Comparison of ENCODE assay signal across 8 cellular contexts in the genomic region with DNA sequence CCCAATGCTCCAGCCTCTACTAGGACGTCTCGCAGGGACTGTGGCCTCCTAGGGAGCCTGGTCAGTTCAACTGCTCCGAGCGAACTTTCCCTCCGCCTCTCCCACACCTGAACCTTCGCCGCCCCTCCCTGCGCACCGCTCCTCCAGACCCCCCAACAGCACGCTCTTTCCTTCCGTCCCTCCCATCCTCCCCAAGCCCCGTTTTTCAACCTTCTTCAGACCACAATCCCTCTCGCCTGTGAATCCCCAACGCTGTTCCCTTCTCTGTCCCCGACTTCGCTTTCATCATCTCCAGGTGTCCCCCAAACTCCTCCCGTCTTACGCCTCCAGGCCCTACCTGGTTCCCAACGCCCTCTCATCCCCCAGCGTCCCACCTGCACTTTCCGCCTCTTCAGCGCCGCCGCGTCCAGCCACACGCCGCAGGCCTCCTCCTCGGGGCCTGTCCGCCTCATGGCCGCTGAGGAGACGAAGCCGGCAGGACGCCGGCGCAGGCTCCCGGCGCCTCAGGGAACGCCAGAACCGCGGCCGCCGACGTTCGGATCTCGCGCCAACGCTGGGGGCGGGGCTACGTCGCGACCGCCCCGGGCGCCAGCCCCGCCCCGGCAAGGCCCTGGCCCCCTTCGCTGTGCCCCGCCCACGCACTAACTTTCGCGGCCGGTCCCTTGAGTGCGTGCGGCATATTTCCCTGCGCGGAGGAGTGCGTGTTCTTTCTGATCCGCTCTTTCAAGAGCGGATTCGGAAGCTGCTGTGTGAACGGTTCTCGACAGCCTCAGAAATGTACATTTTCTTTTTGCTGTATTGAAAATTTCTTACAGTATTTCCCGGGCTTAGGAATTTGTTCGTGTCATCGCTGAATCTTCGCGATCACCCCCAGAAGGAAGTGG. TPM values are rescaled to one million over a fixed set of nuclear protein-coding genes. Genes with fewer than 3 reads are reported as not detected.
DNase-seq lines count a peak whose midpoint lies in the region; ATAC-seq, FAIRE-seq and TF ChIP-seq lines count a peak whose summit lies in the region.

A gene with protein sequence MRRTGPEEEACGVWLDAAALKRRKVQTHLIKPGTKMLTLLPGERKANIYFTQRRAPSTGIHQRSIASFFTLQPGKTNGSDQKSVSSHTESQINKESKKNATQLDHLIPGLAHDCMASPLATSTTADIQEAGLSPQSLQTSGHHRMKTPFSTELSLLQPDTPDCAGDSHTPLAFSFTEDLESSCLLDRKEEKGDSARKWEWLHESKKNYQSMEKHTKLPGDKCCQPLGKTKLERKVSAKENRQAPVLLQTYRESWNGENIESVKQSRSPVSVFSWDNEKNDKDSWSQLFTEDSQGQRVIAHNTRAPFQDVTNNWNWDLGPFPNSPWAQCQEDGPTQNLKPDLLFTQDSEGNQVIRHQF (minus strand): TSS at position 552 of the 884 bp plus-strand sequence. CDS start 100 bp downstream, at position 452.

- H2BK12ac ChIP-seq in H1 (ENCODE audit: low read depth, low read length), result peak within 1 kb of the TSS; percentile 72; the same call in 1 of the 2 replicates

- H4K5ac ChIP-seq in H1 (ENCODE audit: insufficient read length, low read depth, low read length), result peak within 1 kb of the TSS; percentile 97

- peaks cover 0 to 8% (median 1%) of the 10 kb centered on the region in 4 experiments; a peak in 3 of 8 replicates for H3K36me3 ChIP-seq in H1 (ENCODE audit: control insufficient read depth in 2 of 4, insufficient read depth in 4 of 4, low read length in 3 of 4)

- POLR2A ChIA-PET in H1 (lab: Charles Lee; ENCODE audit: partially characterized antibody), result interaction anchor here (0.7 to 3.2 kb wide), 10 partner anchors 8 to 151 kb away, joined by 3 to 21 read pairs (median 6); a partner anchor contains a TSS

- no peak for FAIRE-seq in H1 (lab: Jason Lieb, UNC)

- H3K4me3 Mint-ChIP-seq in CD14-positive monocyte, result peak within 1 kb of the TSS; percentile 92 to 94

- H3K79me1 ChIP-seq in H1 (ENCODE audit: low read depth, low read length), result peaks cover 2% of the 10 kb centered on the region; the same call in 1 of the 2 replicates

- H4K8ac ChIP-seq in H1 (ENCODE audit: extremely low read depth, insufficient read depth, low read length), result peak within 1 kb of the TSS; percentile 96

- H3K4me3 ChIP-seq in HL-60 (replicated peaks; ENCODE audit: insufficient read depth, low read length) (peak within 1 kb of the TSS; percentile 66), H1 (ENCODE audit: extremely low read depth in 1 of 4, insufficient read depth in 2 of 4, low read depth in 3 of 4, low read length in 4 of 4) (peak within 1 kb of the TSS; percentile 76 to 94 (median 86))

- DNase-seq in CD14-positive monocyte (ENCODE audit: low spot score) (peak; percentile 80), HL-60 (ENCODE audit: low read depth in 1 of 2, low spot score in 1 of 2) (peak; percentile 87 to 91), NK-92 (lab: John Stamatoyannopoulos, UW; ENCODE audit: unreplicated experiment) (peak; percentile 36), H1 (ENCODE audit: low read depth in 1 of 2, low spot score in 2 of 2) (peak in 1 of 2 experiments; percentile 84), mesenteric fat pad (ENCODE audit: low spot score) (peak; percentile 97)
- DNase-seq in activated CD8-positive, alpha-beta memory T cell treated with anti-CD3 and anti-CD28 coated beads for 4 hours (ENCODE audit: low read depth in 2 of 2), result peak; percentile 80 to 81
- peak; percentile 83 for DNase-seq in stimulated activated CD8-positive, alpha-beta memory T cell treated with anti-CD3 and anti-CD28 coated beads, Interleukin-12 subunit alpha, Interleukin-12 subunit beta, amount 100 ng/mL, for 4 hours (ENCODE audit: low read depth)

- no peaks in the 10 kb centered on the region for H3K9me3 ChIP-seq in H1 (ENCODE audit: insufficient read depth in 2 of 2, low read depth in 1 of 2, low read length in 1 of 2)

- H3K27ac ChIP-seq in HL-60 (replicated peaks) (peak within 1 kb of the TSS; percentile 99), H1 (ENCODE audit: low read depth, low read length) (peak within 1 kb of the TSS; percentile 89)

- peak within 1 kb of the TSS; percentile 69 for H2BK5ac ChIP-seq in H1 (ENCODE audit: low read depth, low read length)

- H3K4me1 Mint-ChIP-seq in CD14-positive monocyte, result peaks cover 44% of the 10 kb centered on the region

- peak within 1 kb of the TSS; percentile 98 for H3K4ac ChIP-seq in H1 (replicated peaks; ENCODE audit: insufficient read length, low read depth, low read length)

- H3K27me3 ChIP-seq in HL-60 (ENCODE audit: insufficient read depth, poor library complexity, severe bottlenecking), result no peaks in the 10 kb centered on the region
- H3K27me3 ChIP-seq in H1 (replicated peaks in 1 of 4; ENCODE audit: control insufficient read depth in 3 of 4, extremely low read depth in 1 of 4, insufficient read depth in 3 of 4, low read length in 3 of 4), result no peaks in the 10 kb centered on the region

- peak; percentile 88 to 94 for TF ChIP-seq POLR2A in H1 (IDR thresholded peaks at IDR 0.05; ENCODE audit: control extremely low read depth in 1 of 2, low read depth in 2 of 2, low read length in 2 of 2)

- CTCF ChIA-PET in H1 (lab: Charles Lee; ENCODE audit: partially characterized antibody), result interaction anchor here (0.6 to 1.0 kb wide), 2 partner anchors 38 to 286 kb away, joined by 3 to 4 read pairs; no protein-coding TSS in a partner anchor

- peaks cover 0 to 2% (median 0%) of the 10 kb centered on the region in 3 donors for H3K27me3 Mint-ChIP-seq in CD14-positive monocyte (ENCODE audit: low read depth in 3 of 3)

- ATAC-seq in GM19397 (IDR thresholded peaks at IDR 0.05; ENCODE audit: unreplicated experiment), result peak; percentile 87

- H4K91ac ChIP-seq in H1 (replicated peaks; ENCODE audit: insufficient read length, low read length), result peak within 1 kb of the TSS; percentile 99

- intact Hi-C loops in CD14-positive monocyte (cut with micrococcal nuclease), result loop anchor here in 1 of 2 donors (5.0 kb wide), 1 partner anchor 37 kb away; no protein-coding TSS in a partner anchor

- no peak for TF ChIP-seq EP300 in H1 (IDR thresholded peaks at IDR 0.05; ENCODE audit: borderline replicate concordance in 1 of 2, low read depth in 2 of 2, low read length in 2 of 2)

- H3K79me2 ChIP-seq in H1 (ENCODE audit: control insufficient read depth in 1 of 2, insufficient read depth in 2 of 2, low read length in 2 of 2), result peaks cover 6 to 43% of the 10 kb centered on the region in 2 experiments; a peak in 3 of 4 replicates

- H3K27ac Mint-ChIP-seq in CD14-positive monocyte, result peak within 1 kb of the TSS; percentile 96 to 99 (median 98)

- no peak within 1 kb of the TSS for H2AK5ac ChIP-seq in H1 (ENCODE audit: low read depth, low read length)

- peak within 1 kb of the TSS; percentile 98 for H3K18ac ChIP-seq in H1 (ENCODE audit: extremely low read depth, low read length)

- peak within 1 kb of the TSS; percentile 77 for H2AFZ ChIP-seq in H1 (ENCODE audit: low read length)

- WGBS in H1 (ENCODE audit: extremely low coverage in 1 of 2, insufficient coverage in 1 of 2, insufficient read length in 1 of 2, insufficient replicate concordance in 2 of 2, low coverage in 1 of 2, low lambda C conversion rate in 2 of 2, missing lambda C conversion rate in 1 of 2), 2 experiments, result 2% methylated on average over 71 of the region's 77 CpGs; no CpG with 5 or more reads in 1 of the 2 experiments

- H3K14ac ChIP-seq in H1 (ENCODE audit: insufficient read length), result peak within 1 kb of the TSS; percentile 96

- H3K36me3 Mint-ChIP-seq in CD14-positive monocyte, result peaks cover 13 to 20% of the 10 kb centered on the region in 2 donors

- H2BK120ac ChIP-seq in H1 (replicated peaks; ENCODE audit: low read depth, low read length), result no peak within 1 kb of the TSS

- no peak within 1 kb of the TSS for H3K23ac ChIP-seq in H1 (ENCODE audit: insufficient read length)

- H2BK20ac ChIP-seq in H1 (ENCODE audit: low read length), result no peak within 1 kb of the TSS

- H3K9ac ChIP-seq in H1 (replicated peaks in 1 of 4; ENCODE audit: extremely low read depth in 1 of 4, low read depth in 3 of 4, low read length in 3 of 4), result peak within 1 kb of the TSS; percentile 36 to 95 (median 94)

- H3K56ac ChIP-seq in H1 (replicated peaks; ENCODE audit: insufficient read length, low read depth, low read length), result peak within 1 kb of the TSS; percentile 51

- H4K20me1 ChIP-seq in H1 (replicated peaks in 1 of 2; ENCODE audit: control insufficient read depth in 1 of 2, insufficient read depth in 2 of 2, low read length in 2 of 2), result peaks cover 1 to 3% of the 10 kb centered on the region in 2 experiments

- peaks cover 14% of the 10 kb centered on the region for H3K23me2 ChIP-seq in H1 (ENCODE audit: low read depth, low read length)

- H3K4me1 ChIP-seq in H1 (replicated peaks in 1 of 4; ENCODE audit: control insufficient read depth in 3 of 4, insufficient read depth in 4 of 4, low read length in 3 of 4), result no peaks in the 10 kb centered on the region; a peak in 2 of 7 replicates

- no peak for TF ChIP-seq RAD21 in H1 (IDR thresholded peaks at IDR 0.05 in 1 of 2, conservative IDR thresholded peaks at IDR 0.05 in 1 of 2; ENCODE audit: low read depth in 2 of 2, low read length in 2 of 2)

- TF ChIP-seq CTCF in CD14-positive monocyte (IDR thresholded peaks at IDR 0.05), result no peak
- TF ChIP-seq CTCF in HL-60 (IDR thresholded peaks at IDR 0.05; ENCODE audit: insufficient read depth, low read length), result no peak
- no peak for TF ChIP-seq CTCF in H1 (IDR thresholded peaks at IDR 0.05; ENCODE audit: control extremely low read depth in 1 of 3, insufficient read depth in 1 of 3, low read depth in 1 of 3, low read length in 3 of 3)

- H3K4me2 ChIP-seq in H1 (ENCODE audit: insufficient read depth in 1 of 2, low read depth in 2 of 2, low read length in 2 of 2), result peak within 1 kb of the TSS; percentile 84 to 88

- H3K9me3 Mint-ChIP-seq in CD14-positive monocyte, result peaks cover 0 to 4% (median 0%) of the 10 kb centered on the region in 7 donors

- H2BK15ac ChIP-seq in H1 (ENCODE audit: low read length), result peak within 1 kb of the TSS; percentile 12; the same call in 1 of the 2 replicates

TF ChIP-seq in H1, 55 proteins besides CTCF, POLR2A, EP300 and RAD21 (continues in another document):
- TF ChIP-seq, protein P1, sequence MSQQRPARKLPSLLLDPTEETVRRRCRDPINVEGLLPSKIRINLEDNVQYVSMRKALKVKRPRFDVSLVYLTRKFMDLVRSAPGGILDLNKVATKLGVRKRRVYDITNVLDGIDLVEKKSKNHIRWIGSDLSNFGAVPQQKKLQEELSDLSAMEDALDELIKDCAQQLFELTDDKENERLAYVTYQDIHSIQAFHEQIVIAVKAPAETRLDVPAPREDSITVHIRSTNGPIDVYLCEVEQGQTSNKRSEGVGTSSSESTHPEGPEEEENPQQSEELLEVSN (IDR thresholded peaks at IDR 0.05), result peak; percentile 80

RNA-seq across cellular contexts. Expression of the gene that starts here (rescaled TPM):
- under 1 TPM; 0.44 TPM for polyA plus RNA-seq in CD14-positive monocyte
- total RNA-seq in H1 (2021; fragmentation: NEBNext Ultra II Directional; extraction: Animal tissue kit (Norgen Biotek cat#: 25700)), result 22.9 and 23.2 TPM in 2 replicates
- 15.4 and 18.6 TPM in 2 replicates for polyA plus RNA-seq in H1 (2011; rRNA removed)
- 16.5 TPM for polyA plus RNA-seq in H1 (2011; cell fraction: cytosol; rRNA removed)
- 13.9 TPM for polyA plus RNA-seq in H1 (2011; cell fraction: nucleus; rRNA removed)
- 14.8 to 20.4 TPM (median 15.7 TPM) in 4 replicates for polyA plus RNA-seq in H1 (2012, experiment 1 of 2)
- polyA plus RNA-seq in H1 (2012, experiment 2 of 2), result 12.1 TPM
- polyA plus RNA-seq in H1 (2013, experiment 1 of 2), result 14.6 TPM
- 15.5 TPM for polyA plus RNA-seq in H1 (2013, experiment 2 of 2)
- 19.1 and 23.3 TPM in 2 replicates for polyA minus RNA-seq in H1 (2011; rRNA and poly(A)+ RNA removed)
- 12.3 TPM for polyA minus RNA-seq in H1 (2011; cell fraction: cytosol; rRNA and poly(A)+ RNA removed)
- polyA minus RNA-seq in H1 (2011; cell fraction: nucleus; rRNA and poly(A)+ RNA removed), result 29.0 TPM
- total RNA-seq in mesenteric fat pad, result not detected

Comparison
In these comparisons a context has a peak if more than half of its experiments do, and no peak if none do; other contexts are left out.
1. RNA of the gene that starts here (total RNA-seq): 22.9 to 23.2 TPM in H1; not detected in mesenteric fat pad (single experiment); every median in the first group is over 10 times any median in the second.
2. RNA of the gene that starts here (polyA plus RNA-seq): 12.1 to 20.4 TPM in H1; 0.44 TPM in CD14-positive monocyte; every median in the first group is over 4 times any median in the second.
3. Peak in DNase-seq in CD14-positive monocyte; RNA of the gene not detected or under 1 TPM.
4. Peak in DNase-seq in mesenteric fat pad; RNA of the gene not detected or under 1 TPM.